Comparison of ENCODE assay signal across 27 cellular contexts in the genomic region with DNA sequence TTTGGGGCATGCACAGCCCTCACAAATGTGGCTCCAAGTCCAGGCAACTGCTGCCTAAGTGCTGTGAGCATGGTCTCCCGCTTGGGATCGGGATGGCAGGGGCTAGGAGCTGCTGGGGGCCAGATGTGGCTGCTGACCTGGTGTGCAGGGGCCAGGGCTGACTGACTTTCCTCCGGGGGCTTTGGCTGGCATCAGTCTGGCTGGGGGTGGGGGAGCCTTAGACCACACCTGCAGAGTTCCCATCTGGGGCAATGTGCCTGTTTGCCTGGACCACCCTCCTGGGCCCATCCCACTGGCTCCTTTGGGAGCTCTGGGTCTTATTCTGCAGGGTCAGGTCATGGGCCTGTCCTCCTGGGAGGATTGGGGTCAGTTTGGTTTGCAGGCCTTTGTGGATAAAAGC.
"Had no signal": no experiment of that assay in that cellular context is flagged by ENCODE, and none has a peak within 500 bp of the region (broad histone marks: within the 10 kb centered on the region; RNA-seq: fewer than 3 reads in every experiment).

No MANE protein-coding gene starts in this region.

- H3K27me3 ChIP-seq: esophagus squamous epithelium, heart right ventricle, left lung, pancreas, right lobe of liver, suprapubic skin, thyroid gland, vagina had no signal

- H3K4me3 ChIP-seq: esophagus squamous epithelium, heart right ventricle, left lung, pancreas, right lobe of liver, suprapubic skin, thyroid gland, vagina had no signal

- H3K36me3 ChIP-seq: esophagus squamous epithelium, left lung, pancreas, suprapubic skin, thyroid gland, vagina had no signal

- H3K27ac Mint-ChIP-seq: effector memory CD8-positive, alpha-beta T cell; stimulated activated naive B cell treated with anti-CD40 and anti-IgM and Interleukin-4, amounts not matched to agents 10 μg/mL and 1 μg/mL and 100 μg/mL, for 72 hours; stimulated activated naive CD8-positive, alpha-beta T cell treated with anti-CD3 and anti-CD28 coated beads, Interleukin-15, Interleukin-2, amounts not matched to agents 100 ng/mL and 50 ng/mL, for 24 hours had no signal

- H3K9me3 Mint-ChIP-seq: effector memory CD8-positive, alpha-beta T cell; naive thymus-derived CD4-positive, alpha-beta T cell; stimulated activated naive B cell treated with anti-CD40 and anti-IgM and Interleukin-4, amounts not matched to agents 10 μg/mL and 1 μg/mL and 100 μg/mL, for 72 hours; stimulated activated naive CD8-positive, alpha-beta T cell treated with anti-CD3 and anti-CD28 coated beads, Interleukin-15, Interleukin-2, amounts not matched to agents 100 ng/mL and 50 ng/mL, for 24 hours had no signal

- H3K9me3 ChIP-seq: esophagus squamous epithelium, heart right ventricle, left lung, pancreas, right lobe of liver, suprapubic skin, thyroid gland, vagina had no signal

- H3K27ac ChIP-seq: esophagus squamous epithelium, heart right ventricle, left lung, pancreas, right lobe of liver, suprapubic skin, thyroid gland had no signal

- H3K4me1 ChIP-seq: pancreas, thyroid gland had no signal

- H3K36me3 Mint-ChIP-seq: naive thymus-derived CD4-positive, alpha-beta T cell; stimulated activated naive B cell treated with anti-CD40 and anti-IgM and Interleukin-4, amounts not matched to agents 10 μg/mL and 1 μg/mL and 100 μg/mL, for 72 hours had no signal

- H3K4me3 Mint-ChIP-seq: effector memory CD8-positive, alpha-beta T cell; naive thymus-derived CD4-positive, alpha-beta T cell; nephron; stimulated activated naive B cell treated with anti-CD40 and anti-IgM and Interleukin-4, amounts not matched to agents 10 μg/mL and 1 μg/mL and 100 μg/mL, for 72 hours; stimulated activated naive CD8-positive, alpha-beta T cell treated with anti-CD3 and anti-CD28 coated beads, Interleukin-15, Interleukin-2, amounts not matched to agents 100 ng/mL and 50 ng/mL, for 24 hours had no signal

- ATAC-seq: effector memory CD8-positive, alpha-beta T cell; heart right ventricle; naive thymus-derived CD4-positive, alpha-beta T cell; right lobe of liver; stimulated activated naive B cell treated with anti-CD40 and anti-IgM and Interleukin-4, amounts not matched to agents 10 μg/mL and 1 μg/mL and 100 μg/mL, for 72 hours had no signal

- FAIRE-seq: endometrium, keratinocyte, pancreas, small intestine had no signal

- DNase-seq: cerebellar nuclear complex; cortex of kidney; effector memory CD8-positive, alpha-beta T cell; erythroblast; esophagus squamous epithelium; foreskin melanocyte; glutamatergic neuron; heart right ventricle; left lung; mesendoderm; midbrain; naive thymus-derived CD4-positive, alpha-beta T cell; occipital lobe; pancreas; small intestine; stimulated activated CD4-positive, alpha-beta T cell treated with anti-CD3 and anti-CD28 coated beads, Interleukin-12 subunit alpha, Interleukin-12 subunit beta, amount 100 ng/mL, for 4 hours; stimulated activated CD4-positive, alpha-beta T cell treated with anti-CD3 and anti-CD28 coated beads, Interleukin-2, amount 100 ng/mL, for 24 hours; stimulated activated CD4-positive, alpha-beta T cell treated with anti-CD3 and anti-CD28 coated beads, Interleukin-4, amount 100 ng/mL, for 24 hours; stimulated activated naive B cell treated with anti-CD40 and anti-IgM and Interleukin-4, amounts not matched to agents 10 μg/mL and 1 μg/mL and 100 μg/mL, for 72 hours; thyroid gland had no signal
